1 cellular context compared by ENCODE assay signal in the genomic region with DNA sequence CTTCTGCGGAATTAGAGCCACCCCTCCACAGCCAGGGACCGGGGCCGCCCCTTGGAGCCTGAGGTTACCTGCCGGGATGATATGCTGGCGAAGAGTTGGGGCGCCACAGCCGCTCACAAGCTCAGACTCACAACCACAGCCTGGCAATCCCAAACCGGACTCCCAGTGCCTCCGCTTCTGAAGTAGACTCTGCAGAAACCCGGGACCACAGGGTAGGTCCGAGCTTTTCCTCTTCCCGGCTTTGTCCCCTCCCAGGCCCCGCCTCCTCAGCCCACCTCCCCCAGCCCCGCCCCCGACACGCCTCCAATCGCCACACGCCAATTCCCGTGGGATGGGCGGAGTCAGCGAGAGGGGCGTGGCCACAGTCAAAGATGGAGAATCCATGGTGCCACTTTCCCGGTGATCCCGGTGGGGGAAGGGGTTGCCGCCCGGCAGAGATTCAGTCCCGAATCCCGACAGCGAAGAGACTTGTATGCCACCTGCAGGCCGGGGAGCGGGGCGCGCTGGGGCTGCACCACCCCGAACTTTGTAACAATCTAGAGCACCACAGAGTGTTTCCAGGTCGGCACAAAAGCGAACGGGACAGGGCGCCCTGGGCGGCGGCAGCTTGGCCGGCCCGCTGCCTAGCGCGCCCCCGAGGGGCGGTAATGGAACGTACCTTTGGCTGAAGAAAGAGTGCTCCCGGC.
A peak's percentile ranks its signal among the peaks of the same experiment; 100 is the strongest.
TF ChIP-seq lines count a peak whose summit lies in the region.

IDH1 (minus strand) TSS at position 201 of the 686 bp plus-strand sequence. CDS start 3,520 bp downstream, outside the sequence.

TF ChIP-seq in HepG2, 621 proteins besides CTCF, POLR2A, EP300 and RAD21 (continued from another document and continues in another):
- TF ChIP-seq, protein P1, sequence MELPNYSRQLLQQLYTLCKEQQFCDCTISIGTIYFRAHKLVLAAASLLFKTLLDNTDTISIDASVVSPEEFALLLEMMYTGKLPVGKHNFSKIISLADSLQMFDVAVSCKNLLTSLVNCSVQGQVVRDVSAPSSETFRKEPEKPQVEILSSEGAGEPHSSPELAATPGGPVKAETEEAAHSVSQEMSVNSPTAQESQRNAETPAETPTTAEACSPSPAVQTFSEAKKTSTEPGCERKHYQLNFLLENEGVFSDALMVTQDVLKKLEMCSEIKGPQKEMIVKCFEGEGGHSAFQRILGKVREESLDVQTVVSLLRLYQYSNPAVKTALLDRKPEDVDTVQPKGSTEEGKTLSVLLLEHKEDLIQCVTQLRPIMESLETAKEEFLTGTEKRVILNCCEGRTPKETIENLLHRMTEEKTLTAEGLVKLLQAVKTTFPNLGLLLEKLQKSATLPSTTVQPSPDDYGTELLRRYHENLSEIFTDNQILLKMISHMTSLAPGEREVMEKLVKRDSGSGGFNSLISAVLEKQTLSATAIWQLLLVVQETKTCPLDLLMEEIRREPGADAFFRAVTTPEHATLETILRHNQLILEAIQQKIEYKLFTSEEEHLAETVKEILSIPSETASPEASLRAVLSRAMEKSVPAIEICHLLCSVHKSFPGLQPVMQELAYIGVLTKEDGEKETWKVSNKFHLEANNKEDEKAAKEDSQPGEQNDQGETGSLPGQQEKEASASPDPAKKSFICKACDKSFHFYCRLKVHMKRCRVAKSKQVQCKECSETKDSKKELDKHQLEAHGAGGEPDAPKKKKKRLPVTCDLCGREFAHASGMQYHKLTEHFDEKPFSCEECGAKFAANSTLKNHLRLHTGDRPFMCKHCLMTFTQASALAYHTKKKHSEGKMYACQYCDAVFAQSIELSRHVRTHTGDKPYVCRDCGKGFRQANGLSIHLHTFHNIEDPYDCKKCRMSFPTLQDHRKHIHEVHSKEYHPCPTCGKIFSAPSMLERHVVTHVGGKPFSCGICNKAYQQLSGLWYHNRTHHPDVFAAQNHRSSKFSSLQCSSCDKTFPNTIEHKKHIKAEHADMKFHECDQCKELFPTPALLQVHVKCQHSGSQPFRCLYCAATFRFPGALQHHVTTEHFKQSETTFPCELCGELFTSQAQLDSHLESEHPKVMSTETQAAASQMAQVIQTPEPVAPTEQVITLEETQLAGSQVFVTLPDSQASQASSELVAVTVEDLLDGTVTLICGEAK (IDR thresholded peaks at IDR 0.05): no peak
- TF ChIP-seq, protein P1 (CRISPR knock-in tag; IDR thresholded peaks at IDR 0.05): peak; percentile 70; the same call in 1 of the 2 replicates
- no peak for TF ChIP-seq GTF3A (CRISPR knock-in tag; conservative IDR thresholded peaks at IDR 0.05)
- TF ChIP-seq, protein P2, sequence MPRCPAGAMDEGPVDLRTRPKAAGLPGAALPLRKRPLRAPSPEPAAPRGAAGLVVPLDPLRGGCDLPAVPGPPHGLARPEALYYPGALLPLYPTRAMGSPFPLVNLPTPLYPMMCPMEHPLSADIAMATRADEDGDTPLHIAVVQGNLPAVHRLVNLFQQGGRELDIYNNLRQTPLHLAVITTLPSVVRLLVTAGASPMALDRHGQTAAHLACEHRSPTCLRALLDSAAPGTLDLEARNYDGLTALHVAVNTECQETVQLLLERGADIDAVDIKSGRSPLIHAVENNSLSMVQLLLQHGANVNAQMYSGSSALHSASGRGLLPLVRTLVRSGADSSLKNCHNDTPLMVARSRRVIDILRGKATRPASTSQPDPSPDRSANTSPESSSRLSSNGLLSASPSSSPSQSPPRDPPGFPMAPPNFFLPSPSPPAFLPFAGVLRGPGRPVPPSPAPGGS (CRISPR knock-in tag; IDR thresholded peaks at IDR 0.05): no peak; the same call in 1 of the 2 replicates
- no peak; the same call in 1 of the 2 replicates for TF ChIP-seq ZMYM2 (CRISPR knock-in tag; IDR thresholded peaks at IDR 0.05)
- no peak for TF ChIP-seq BATF2 (CRISPR knock-in tag; IDR thresholded peaks at IDR 0.05)
- TF ChIP-seq, protein P3, sequence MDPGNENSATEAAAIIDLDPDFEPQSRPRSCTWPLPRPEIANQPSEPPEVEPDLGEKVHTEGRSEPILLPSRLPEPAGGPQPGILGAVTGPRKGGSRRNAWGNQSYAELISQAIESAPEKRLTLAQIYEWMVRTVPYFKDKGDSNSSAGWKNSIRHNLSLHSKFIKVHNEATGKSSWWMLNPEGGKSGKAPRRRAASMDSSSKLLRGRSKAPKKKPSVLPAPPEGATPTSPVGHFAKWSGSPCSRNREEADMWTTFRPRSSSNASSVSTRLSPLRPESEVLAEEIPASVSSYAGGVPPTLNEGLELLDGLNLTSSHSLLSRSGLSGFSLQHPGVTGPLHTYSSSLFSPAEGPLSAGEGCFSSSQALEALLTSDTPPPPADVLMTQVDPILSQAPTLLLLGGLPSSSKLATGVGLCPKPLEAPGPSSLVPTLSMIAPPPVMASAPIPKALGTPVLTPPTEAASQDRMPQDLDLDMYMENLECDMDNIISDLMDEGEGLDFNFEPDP (CRISPR knock-in tag; conservative IDR thresholded peaks at IDR 0.05): no peak
- peak; percentile 79; the same call in 1 of the 2 replicates for TF ChIP-seq TEF (CRISPR knock-in tag; IDR thresholded peaks at IDR 0.05)
- TF ChIP-seq, protein P4, sequence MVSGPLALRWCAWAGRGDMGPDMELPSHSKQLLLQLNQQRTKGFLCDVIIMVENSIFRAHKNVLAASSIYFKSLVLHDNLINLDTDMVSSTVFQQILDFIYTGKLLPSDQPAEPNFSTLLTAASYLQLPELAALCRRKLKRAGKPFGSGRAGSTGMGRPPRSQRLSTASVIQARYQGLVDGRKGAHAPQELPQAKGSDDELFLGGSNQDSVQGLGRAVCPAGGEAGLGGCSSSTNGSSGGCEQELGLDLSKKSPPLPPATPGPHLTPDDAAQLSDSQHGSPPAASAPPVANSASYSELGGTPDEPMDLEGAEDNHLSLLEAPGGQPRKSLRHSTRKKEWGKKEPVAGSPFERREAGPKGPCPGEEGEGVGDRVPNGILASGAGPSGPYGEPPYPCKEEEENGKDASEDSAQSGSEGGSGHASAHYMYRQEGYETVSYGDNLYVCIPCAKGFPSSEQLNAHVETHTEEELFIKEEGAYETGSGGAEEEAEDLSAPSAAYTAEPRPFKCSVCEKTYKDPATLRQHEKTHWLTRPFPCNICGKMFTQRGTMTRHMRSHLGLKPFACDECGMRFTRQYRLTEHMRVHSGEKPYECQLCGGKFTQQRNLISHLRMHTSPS (CRISPR knock-in tag; IDR thresholded peaks at IDR 0.05; ENCODE audit: low read depth): no peak
- TF ChIP-seq WIZ (CRISPR knock-in tag; IDR thresholded peaks at IDR 0.05): peak; percentile 39; the same call in 1 of the 2 replicates
- TF ChIP-seq, protein P5, sequence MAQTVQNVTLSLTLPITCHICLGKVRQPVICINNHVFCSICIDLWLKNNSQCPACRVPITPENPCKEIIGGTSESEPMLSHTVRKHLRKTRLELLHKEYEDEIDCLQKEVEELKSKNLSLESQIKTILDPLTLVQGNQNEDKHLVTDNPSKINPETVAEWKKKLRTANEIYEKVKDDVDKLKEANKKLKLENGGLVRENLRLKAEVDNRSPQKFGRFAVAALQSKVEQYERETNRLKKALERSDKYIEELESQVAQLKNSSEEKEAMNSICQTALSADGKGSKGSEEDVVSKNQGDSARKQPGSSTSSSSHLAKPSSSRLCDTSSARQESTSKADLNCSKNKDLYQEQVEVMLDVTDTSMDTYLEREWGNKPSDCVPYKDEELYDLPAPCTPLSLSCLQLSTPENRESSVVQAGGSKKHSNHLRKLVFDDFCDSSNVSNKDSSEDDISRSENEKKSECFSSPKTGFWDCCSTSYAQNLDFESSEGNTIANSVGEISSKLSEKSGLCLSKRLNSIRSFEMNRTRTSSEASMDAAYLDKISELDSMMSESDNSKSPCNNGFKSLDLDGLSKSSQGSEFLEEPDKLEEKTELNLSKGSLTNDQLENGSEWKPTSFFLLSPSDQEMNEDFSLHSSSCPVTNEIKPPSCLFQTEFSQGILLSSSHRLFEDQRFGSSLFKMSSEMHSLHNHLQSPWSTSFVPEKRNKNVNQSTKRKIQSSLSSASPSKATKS (CRISPR knock-in tag; IDR thresholded peaks at IDR 0.05): no peak
- no peak; the same call in 1 of the 2 replicates for TF ChIP-seq JUN (CRISPR knock-in tag; IDR thresholded peaks at IDR 0.05)
- TF ChIP-seq, protein P6, sequence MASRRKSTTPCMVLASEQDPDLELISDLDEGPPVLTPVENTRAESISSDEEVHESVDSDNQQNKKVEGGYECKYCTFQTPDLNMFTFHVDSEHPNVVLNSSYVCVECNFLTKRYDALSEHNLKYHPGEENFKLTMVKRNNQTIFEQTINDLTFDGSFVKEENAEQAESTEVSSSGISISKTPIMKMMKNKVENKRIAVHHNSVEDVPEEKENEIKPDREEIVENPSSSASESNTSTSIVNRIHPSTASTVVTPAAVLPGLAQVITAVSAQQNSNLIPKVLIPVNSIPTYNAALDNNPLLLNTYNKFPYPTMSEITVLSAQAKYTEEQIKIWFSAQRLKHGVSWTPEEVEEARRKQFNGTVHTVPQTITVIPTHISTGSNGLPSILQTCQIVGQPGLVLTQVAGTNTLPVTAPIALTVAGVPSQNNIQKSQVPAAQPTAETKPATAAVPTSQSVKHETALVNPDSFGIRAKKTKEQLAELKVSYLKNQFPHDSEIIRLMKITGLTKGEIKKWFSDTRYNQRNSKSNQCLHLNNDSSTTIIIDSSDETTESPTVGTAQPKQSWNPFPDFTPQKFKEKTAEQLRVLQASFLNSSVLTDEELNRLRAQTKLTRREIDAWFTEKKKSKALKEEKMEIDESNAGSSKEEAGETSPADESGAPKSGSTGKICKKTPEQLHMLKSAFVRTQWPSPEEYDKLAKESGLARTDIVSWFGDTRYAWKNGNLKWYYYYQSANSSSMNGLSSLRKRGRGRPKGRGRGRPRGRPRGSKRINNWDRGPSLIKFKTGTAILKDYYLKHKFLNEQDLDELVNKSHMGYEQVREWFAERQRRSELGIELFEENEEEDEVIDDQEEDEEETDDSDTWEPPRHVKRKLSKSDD (CRISPR knock-in tag; IDR thresholded peaks at IDR 0.05; ENCODE audit: low read depth): peak; percentile 57; the same call in 1 of the 2 replicates
- TF ChIP-seq ZC3H4 (CRISPR knock-in tag; IDR thresholded peaks at IDR 0.05; ENCODE audit: borderline replicate concordance): no peak; the same call in 1 of the 2 replicates
- TF ChIP-seq ZNF546 (CRISPR knock-in tag; conservative IDR thresholded peaks at IDR 0.05): no peak
- peak; percentile 57; the same call in 1 of the 2 replicates for TF ChIP-seq ZNF138 (CRISPR knock-in tag; IDR thresholded peaks at IDR 0.05; ENCODE audit: low read depth)
- TF ChIP-seq ZNF44 (CRISPR knock-in tag; IDR thresholded peaks at IDR 0.05): no peak
- TF ChIP-seq MATR3 (CRISPR knock-in tag; IDR thresholded peaks at IDR 0.05): no peak
- no peak for TF ChIP-seq ZNF570 (CRISPR knock-in tag; IDR thresholded peaks at IDR 0.05; ENCODE audit: borderline replicate concordance)
- peak; percentile 55; the same call in 1 of the 2 replicates for TF ChIP-seq KDM5B (CRISPR knock-in tag; IDR thresholded peaks at IDR 0.05; ENCODE audit: borderline replicate concordance)
- TF ChIP-seq ZFP82 (CRISPR knock-in tag; IDR thresholded peaks at IDR 0.05; ENCODE audit: borderline replicate concordance): no peak
- TF ChIP-seq NPAS2 (CRISPR knock-in tag; IDR thresholded peaks at IDR 0.05; ENCODE audit: borderline replicate concordance): no peak
- no peak for TF ChIP-seq CENPT (CRISPR knock-in tag; IDR thresholded peaks at IDR 0.05; ENCODE audit: low read depth)
- no peak for TF ChIP-seq ZNF282 (IDR thresholded peaks at IDR 0.05; ENCODE audit: partially characterized antibody)
- no peak for TF ChIP-seq ZMAT5 (CRISPR knock-in tag; IDR thresholded peaks at IDR 0.05; ENCODE audit: borderline replicate concordance, low read depth)
- TF ChIP-seq ZBTB38 (CRISPR knock-in tag; IDR thresholded peaks at IDR 0.05): no peak
- no peak for TF ChIP-seq BRCA1 (CRISPR knock-in tag; IDR thresholded peaks at IDR 0.05)
- TF ChIP-seq REXO4 (CRISPR knock-in tag; IDR thresholded peaks at IDR 0.05; ENCODE audit: borderline replicate concordance): no peak
- TF ChIP-seq ZNF678 (CRISPR knock-in tag; IDR thresholded peaks at IDR 0.05): no peak
- TF ChIP-seq ZNF776 (CRISPR knock-in tag; IDR thresholded peaks at IDR 0.05): peak; percentile 64; the same call in 1 of the 2 replicates
- peak; percentile 74; the same call in 1 of the 2 replicates for TF ChIP-seq DR1 (CRISPR knock-in tag; IDR thresholded peaks at IDR 0.05)
- no peak for TF ChIP-seq CBX1 (IDR thresholded peaks at IDR 0.05; ENCODE audit: low read depth)
